In genomic region chr17:40458851-40459482, GRCh38 we compare ENCODE assay signal across 1 cellular context.
TF ChIP-seq lines count a peak whose summit lies in the region.

No MANE protein-coding gene starts in this region.

TF ChIP-seq in HepG2, 621 proteins besides CTCF, POLR2A, EP300 and RAD21 (continued from another document):
- TF ChIP-seq, protein P1, sequence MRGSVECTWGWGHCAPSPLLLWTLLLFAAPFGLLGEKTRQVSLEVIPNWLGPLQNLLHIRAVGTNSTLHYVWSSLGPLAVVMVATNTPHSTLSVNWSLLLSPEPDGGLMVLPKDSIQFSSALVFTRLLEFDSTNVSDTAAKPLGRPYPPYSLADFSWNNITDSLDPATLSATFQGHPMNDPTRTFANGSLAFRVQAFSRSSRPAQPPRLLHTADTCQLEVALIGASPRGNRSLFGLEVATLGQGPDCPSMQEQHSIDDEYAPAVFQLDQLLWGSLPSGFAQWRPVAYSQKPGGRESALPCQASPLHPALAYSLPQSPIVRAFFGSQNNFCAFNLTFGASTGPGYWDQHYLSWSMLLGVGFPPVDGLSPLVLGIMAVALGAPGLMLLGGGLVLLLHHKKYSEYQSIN (CRISPR knock-in tag; IDR thresholded peaks at IDR 0.05; ENCODE audit: borderline replicate concordance), result no peak
- TF ChIP-seq ATF2 (CRISPR knock-in tag; IDR thresholded peaks at IDR 0.05), result no peak
